ENCODE assay signal across 8 cellular contexts in the genomic region with DNA sequence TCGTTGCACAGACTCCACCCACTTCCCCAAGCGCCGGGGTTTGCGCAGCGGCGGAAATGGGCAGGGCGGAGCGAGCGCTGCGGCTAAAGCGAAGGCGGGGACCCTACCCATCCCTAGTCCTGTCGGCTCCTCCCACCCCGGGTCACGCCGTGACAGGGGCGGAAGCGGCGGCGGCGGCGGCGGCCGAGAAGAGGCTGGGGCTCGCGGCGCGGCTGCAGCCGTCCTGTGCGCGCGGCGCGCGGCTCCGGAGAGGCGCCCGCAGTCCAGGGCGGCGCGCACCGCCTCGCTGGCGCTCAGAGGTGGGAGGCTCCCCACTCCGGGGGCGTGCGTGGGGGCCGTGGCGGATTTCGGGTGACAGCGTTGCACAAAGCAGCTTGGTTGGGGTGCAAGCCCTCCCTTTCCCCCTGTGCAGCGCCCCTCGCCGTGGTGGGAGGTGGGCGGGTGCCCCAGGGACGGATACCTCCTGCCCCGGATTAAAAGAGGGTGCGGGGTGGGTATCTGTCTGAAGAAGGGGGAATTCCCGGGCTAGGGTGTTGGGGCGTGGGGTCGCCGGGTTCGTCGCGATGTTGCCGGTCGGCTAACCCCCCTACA.
DNase-seq lines count a peak whose midpoint lies in the region; ATAC-seq lines count a peak whose summit lies in the region.

A gene with protein sequence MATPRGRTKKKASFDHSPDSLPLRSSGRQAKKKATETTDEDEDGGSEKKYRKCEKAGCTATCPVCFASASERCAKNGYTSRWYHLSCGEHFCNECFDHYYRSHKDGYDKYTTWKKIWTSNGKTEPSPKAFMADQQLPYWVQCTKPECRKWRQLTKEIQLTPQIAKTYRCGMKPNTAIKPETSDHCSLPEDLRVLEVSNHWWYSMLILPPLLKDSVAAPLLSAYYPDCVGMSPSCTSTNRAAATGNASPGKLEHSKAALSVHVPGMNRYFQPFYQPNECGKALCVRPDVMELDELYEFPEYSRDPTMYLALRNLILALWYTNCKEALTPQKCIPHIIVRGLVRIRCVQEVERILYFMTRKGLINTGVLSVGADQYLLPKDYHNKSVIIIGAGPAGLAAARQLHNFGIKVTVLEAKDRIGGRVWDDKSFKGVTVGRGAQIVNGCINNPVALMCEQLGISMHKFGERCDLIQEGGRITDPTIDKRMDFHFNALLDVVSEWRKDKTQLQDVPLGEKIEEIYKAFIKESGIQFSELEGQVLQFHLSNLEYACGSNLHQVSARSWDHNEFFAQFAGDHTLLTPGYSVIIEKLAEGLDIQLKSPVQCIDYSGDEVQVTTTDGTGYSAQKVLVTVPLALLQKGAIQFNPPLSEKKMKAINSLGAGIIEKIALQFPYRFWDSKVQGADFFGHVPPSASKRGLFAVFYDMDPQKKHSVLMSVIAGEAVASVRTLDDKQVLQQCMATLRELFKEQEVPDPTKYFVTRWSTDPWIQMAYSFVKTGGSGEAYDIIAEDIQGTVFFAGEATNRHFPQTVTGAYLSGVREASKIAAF (plus strand): TSS at position 150 of the 591 bp plus-strand sequence. CDS start 4,474 bp downstream, outside the sequence.

- ATAC-seq in GM18870 (IDR thresholded peaks at IDR 0.05; ENCODE audit: unreplicated experiment) (peak; percentile 65), HG03108 (IDR thresholded peaks at IDR 0.05; ENCODE audit: unreplicated experiment) (peak; percentile 85)
- ATAC-seq in activated CD4-positive, CD25-positive, alpha-beta regulatory T cell treated with anti-CD3 and anti-CD28 coated beads, Interleukin-2, amount 50 U/mL, for 24 hours, result peak; percentile 89 to 90

- H3K27ac ChIP-seq in cingulate gyrus (ENCODE audit: low read depth, low read length) (peak within 1 kb of the TSS; percentile 88), layer of hippocampus (ENCODE audit: low read depth, low read length) (peak within 1 kb of the TSS; percentile 80)

- peak; percentile 100 for DNase-seq in AG08395 (ENCODE audit: low spot score)
- DNase-seq in NCI-H2227 treated with DMSO at 0.1 percent for 48 hours (lab: John Stamatoyannopoulos, UW), result peak; percentile 96
- peak in 3 of 4 experiments; percentile 92 to 98 (median 94) for DNase-seq in stimulated activated CD4-positive, alpha-beta T cell treated with anti-CD3 and anti-CD28 coated beads, Interleukin-1b, Interleukin-23, amount 100 ng/mL, for 24 hours (ENCODE audit: low read depth in 4 of 4, low spot score in 1 of 4)

- no peaks in the 10 kb centered on the region for H3K27me3 ChIP-seq in layer of hippocampus (ENCODE audit: control insufficient read depth, insufficient read depth, low read length)

Comparison
In these comparisons a context has a peak if more than half of its experiments do, and no peak if none do; other contexts are left out.
1. Peak in every context shown above with its lines: DNase-seq, ATAC-seq and H3K27ac ChIP-seq.